1 cellular context compared by ENCODE assay signal in genomic region chr15:35548435-35548834, GRCh38.
TF ChIP-seq lines count a peak whose summit lies in the region.

No MANE protein-coding gene starts in this region.

TF ChIP-seq in GM23338, 12 proteins besides CTCF, POLR2A, EP300 and RAD21:
- TF ChIP-seq ETS1 (IDR thresholded peaks at IDR 0.05) (no peak), ZNF462 (CRISPR knock-in tag; IDR thresholded peaks at IDR 0.05) (no peak), EZH2 (IDR thresholded peaks at IDR 0.05; ENCODE audit: low read depth, unreplicated experiment) (no peak), NANOG (IDR thresholded peaks at IDR 0.05; ENCODE audit: borderline replicate concordance) (no peak), POLR2AphosphoS5 (IDR thresholded peaks at IDR 0.05; ENCODE audit: low read depth) (no peak), JUNB (IDR thresholded peaks at IDR 0.05; ENCODE audit: unreplicated experiment) (no peak), ZNF331 (CRISPR knock-in tag; IDR thresholded peaks at IDR 0.05; ENCODE audit: low read depth) (no peak), ZNF114 (CRISPR knock-in tag; IDR thresholded peaks at IDR 0.05) (no peak), EZH2phosphoT487 (IDR thresholded peaks at IDR 0.05; ENCODE audit: unreplicated experiment) (no peak), REST (IDR thresholded peaks at IDR 0.05; ENCODE audit: unreplicated experiment) (no peak), CREB1 (CRISPR knock-in tag; IDR thresholded peaks at IDR 0.05; ENCODE audit: low read depth) (no peak), STAT1 (IDR thresholded peaks at IDR 0.05; ENCODE audit: unreplicated experiment) (no peak)
